1 cellular context compared by ENCODE assay signal in the genomic region with DNA sequence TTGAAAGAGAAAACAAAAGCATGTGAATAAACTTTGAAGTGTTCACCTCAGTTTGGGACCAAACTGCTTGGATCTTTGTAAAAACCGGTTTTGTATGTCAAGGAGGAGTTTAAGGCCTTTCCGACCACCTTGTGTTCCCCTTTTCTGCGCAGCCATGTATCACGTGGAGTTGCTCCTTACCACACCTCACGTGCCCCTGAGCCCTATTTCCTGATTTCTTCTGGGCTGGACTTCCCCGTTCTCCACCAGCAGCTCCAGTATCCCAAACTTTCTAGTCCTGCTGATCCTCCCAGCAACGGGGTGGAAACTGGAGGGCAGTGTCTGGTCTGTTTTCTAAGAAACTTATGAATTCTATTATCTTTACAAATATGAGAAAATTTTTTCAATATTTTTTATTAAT.
TF ChIP-seq lines count a peak whose summit lies in the region.

No MANE protein-coding gene starts in this region.

TF ChIP-seq in IMR-90, 13 proteins besides CTCF, POLR2A, EP300 and RAD21:
- TF ChIP-seq FOS (IDR thresholded peaks at IDR 0.05; ENCODE audit: low read depth, low read length) = no peak
- no peak for TF ChIP-seq RCOR1 (IDR thresholded peaks at IDR 0.05; ENCODE audit: insufficient replicate concordance, low read length)
- TF ChIP-seq MAFK (IDR thresholded peaks at IDR 0.05; ENCODE audit: low read depth, low read length) = no peak
- TF ChIP-seq MAZ (IDR thresholded peaks at IDR 0.05; ENCODE audit: borderline replicate concordance, low read depth, low read length) = no peak
- TF ChIP-seq BHLHE40 (IDR thresholded peaks at IDR 0.05; ENCODE audit: low read depth, low read length) = no peak
- TF ChIP-seq, protein P1, sequence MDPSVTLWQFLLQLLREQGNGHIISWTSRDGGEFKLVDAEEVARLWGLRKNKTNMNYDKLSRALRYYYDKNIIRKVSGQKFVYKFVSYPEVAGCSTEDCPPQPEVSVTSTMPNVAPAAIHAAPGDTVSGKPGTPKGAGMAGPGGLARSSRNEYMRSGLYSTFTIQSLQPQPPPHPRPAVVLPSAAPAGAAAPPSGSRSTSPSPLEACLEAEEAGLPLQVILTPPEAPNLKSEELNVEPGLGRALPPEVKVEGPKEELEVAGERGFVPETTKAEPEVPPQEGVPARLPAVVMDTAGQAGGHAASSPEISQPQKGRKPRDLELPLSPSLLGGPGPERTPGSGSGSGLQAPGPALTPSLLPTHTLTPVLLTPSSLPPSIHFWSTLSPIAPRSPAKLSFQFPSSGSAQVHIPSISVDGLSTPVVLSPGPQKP (IDR thresholded peaks at IDR 0.05; ENCODE audit: borderline replicate concordance, low read depth, low read length) = no peak
- TF ChIP-seq MXI1 (IDR thresholded peaks at IDR 0.05; ENCODE audit: borderline replicate concordance, low read depth, low read length) = no peak
- TF ChIP-seq CEBPB (IDR thresholded peaks at IDR 0.05; ENCODE audit: low read depth, low read length) = no peak
- TF ChIP-seq RFX5 (IDR thresholded peaks at IDR 0.05; ENCODE audit: low read depth, low read length) = no peak
- no peak for TF ChIP-seq SMC3 (IDR thresholded peaks at IDR 0.05; ENCODE audit: low read depth, low read length)
- TF ChIP-seq CHD1 (IDR thresholded peaks at IDR 0.05; ENCODE audit: low read depth, low read length) = no peak
- no peak for TF ChIP-seq NFE2L2 (IDR thresholded peaks at IDR 0.05; ENCODE audit: low read depth, low read length)
- TF ChIP-seq, protein P2, sequence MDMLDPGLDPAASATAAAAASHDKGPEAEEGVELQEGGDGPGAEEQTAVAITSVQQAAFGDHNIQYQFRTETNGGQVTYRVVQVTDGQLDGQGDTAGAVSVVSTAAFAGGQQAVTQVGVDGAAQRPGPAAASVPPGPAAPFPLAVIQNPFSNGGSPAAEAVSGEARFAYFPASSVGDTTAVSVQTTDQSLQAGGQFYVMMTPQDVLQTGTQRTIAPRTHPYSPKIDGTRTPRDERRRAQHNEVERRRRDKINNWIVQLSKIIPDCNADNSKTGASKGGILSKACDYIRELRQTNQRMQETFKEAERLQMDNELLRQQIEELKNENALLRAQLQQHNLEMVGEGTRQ (IDR thresholded peaks at IDR 0.05; ENCODE audit: low read depth, low read length) = no peak
